In the genomic region with DNA sequence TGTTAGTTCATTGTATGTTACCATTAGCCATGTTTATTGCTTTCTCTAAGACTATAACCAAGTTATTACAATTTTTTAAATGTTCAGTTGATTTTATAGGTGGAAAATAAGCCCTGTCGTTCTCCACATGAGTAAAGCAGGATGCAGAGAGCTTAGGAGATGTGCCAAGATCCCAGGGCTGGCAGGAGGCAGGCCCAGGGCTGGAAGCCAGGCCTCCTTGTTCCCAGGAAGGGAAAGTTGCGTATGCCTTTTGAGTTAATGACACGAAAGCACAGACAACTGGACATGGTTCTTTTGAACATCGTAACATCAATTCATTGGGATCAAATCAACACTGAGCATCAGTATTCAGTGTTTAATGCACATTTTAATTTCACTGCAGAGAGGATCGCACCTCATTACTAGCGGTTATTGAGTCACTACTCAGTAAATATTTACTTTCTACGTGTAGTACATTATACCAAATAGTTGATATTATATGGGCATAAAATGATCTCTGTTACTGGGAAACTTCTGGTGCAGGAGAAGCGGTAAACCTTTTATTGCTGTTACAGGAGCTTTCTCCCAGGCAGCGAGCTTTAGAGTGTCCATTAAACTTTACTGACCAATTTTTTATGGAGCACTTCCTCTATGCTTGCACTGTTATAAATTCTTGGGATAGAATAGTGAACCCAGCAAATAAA, we compare ENCODE assay signal across 12 cellular contexts.
DNase-seq lines count a peak whose midpoint lies in the region; ATAC-seq and TF ChIP-seq lines count a peak whose summit lies in the region.
"Had no signal": no experiment of that assay in that cellular context is flagged by ENCODE, and none has a peak within 500 bp of the region (broad histone marks: within the 10 kb centered on the region; RNA-seq: fewer than 3 reads in every experiment).

No MANE protein-coding gene starts in this region.

- ATAC-seq in HG02623 (IDR thresholded peaks at IDR 0.05; ENCODE audit: unreplicated experiment), result no peak
- no peak for ATAC-seq in HG03439 (IDR thresholded peaks at IDR 0.05; ENCODE audit: unreplicated experiment)

- H3K27ac ChIP-seq in substantia nigra (ENCODE audit: low read depth, low read length, poor library complexity, severe bottlenecking), result peak overlapping the region; percentile 54
- H3K27ac ChIP-seq: thoracic aorta had no signal

- no peak for TF ChIP-seq CTCF in astrocyte of the spinal cord (IDR thresholded peaks at IDR 0.05; ENCODE audit: low read depth, low read length)

- H3K4me3 ChIP-seq in astrocyte of the spinal cord (ENCODE audit: low read depth, low read length), result no peak overlapping the region
- H3K4me3 ChIP-seq: thoracic aorta had no signal

- in situ Hi-C loops in astrocyte of the spinal cord (cut with HindIII; ENCODE audit: low sequenced_read_pairs), result no loop called here

- DNase-seq in NCI-H2081 (lab: John Stamatoyannopoulos, UW), result peak; percentile 40 to 75
- DNase-seq in astrocyte of the spinal cord (ENCODE audit: low read depth, low spot score), result peak; percentile 81
- DNase-seq in hypothalamus (lab: John Stamatoyannopoulos, UW), result peak in 34 of 51 donors; percentile 5 to 80 (median 55)
- peak in 32 of 49 donors; percentile 16 to 84 (median 56) for DNase-seq in substantia nigra (lab: John Stamatoyannopoulos, UW)
- no peak for DNase-seq in NCI-H345 (lab: John Stamatoyannopoulos, UW)
- no peak for DNase-seq in stimulated activated CD8-positive, alpha-beta memory T cell treated with anti-CD3 and anti-CD28 coated beads, Interleukin-4, amount 100 ng/mL, for 48 hours
- DNase-seq: activated naive CD4-positive, alpha-beta T cell; GF-D8; NCI-H526 treated with DMSO at 0.1 percent for 48 hours had no signal

Comparison
In these comparisons a context has a peak if more than half of its experiments do, and no peak if none do; other contexts are left out.
1. DNase-seq: peak in NCI-H2081 (2 of 2), astrocyte of the spinal cord (single experiment), hypothalamus (34 of 51) and substantia nigra (32 of 49); none in NCI-H345 (single experiment) and stimulated activated CD8-positive, alpha-beta memory T cell treated with anti-CD3 and anti-CD28 coated beads, Interleukin-4, amount 100 ng/mL, for 48 hours (single experiment).